In genomic region chr3:42123012-42123581, GRCh38 we compare ENCODE assay signal across 10 cellular contexts. TPM values are rescaled to one million over a fixed set of nuclear protein-coding genes. Genes with fewer than 3 reads are reported as not detected.
DNase-seq lines count a peak whose midpoint lies in the region; ATAC-seq and TF ChIP-seq lines count a peak whose summit lies in the region.
"Had no signal": no experiment of that assay in that cellular context is flagged by ENCODE, and none has a peak within 500 bp of the region (broad histone marks: within the 10 kb centered on the region; RNA-seq: fewer than 3 reads in every experiment).

No MANE protein-coding gene starts in this region.

- no peaks in the 10 kb centered on the region for H3K9me2 ChIP-seq in Karpas-422 (replicated peaks; ENCODE audit: insufficient read depth, low read length)

- H3K27ac Mint-ChIP-seq in stimulated activated naive B cell treated with anti-CD40 and anti-IgM and Interleukin-4, amounts not matched to agents 10 μg/mL and 1 μg/mL and 100 μg/mL, for 72 hours = peak overlapping the region; percentile 53

- 35 to 47% methylated on average over 8 of the region's 8 CpGs for WGBS in esophagus, 2 donors
- WGBS in tibial nerve, 2 donors = 70 to 74% methylated on average over 8 of the region's 8 CpGs

- no peaks in the 10 kb centered on the region for H4K20me1 ChIP-seq in Karpas-422 (ENCODE audit: insufficient read depth, low read depth, low read length)

- H3K9me3 Mint-ChIP-seq in stimulated activated naive B cell treated with anti-CD40 and anti-IgM and Interleukin-4, amounts not matched to agents 10 μg/mL and 1 μg/mL and 100 μg/mL, for 72 hours = no peaks in the 10 kb centered on the region

- H3K79me2 ChIP-seq in Karpas-422 (ENCODE audit: low read length) = peaks cover 84% of the 10 kb centered on the region

- H3K27me3 ChIP-seq in Karpas-422 (ENCODE audit: low read length) = no peaks in the 10 kb centered on the region
- H3K27me3 ChIP-seq in esophagus (ENCODE audit: control insufficient read depth in 1 of 2, insufficient read depth in 2 of 2, low read length in 2 of 2) = no peaks in the 10 kb centered on the region
- no peaks in the 10 kb centered on the region for H3K27me3 ChIP-seq in tibial nerve

- peak overlapping the region; percentile 8 to 43 for H3K4me3 Mint-ChIP-seq in stimulated activated naive B cell treated with anti-CD40 and anti-IgM and Interleukin-4, amounts not matched to agents 10 μg/mL and 1 μg/mL and 100 μg/mL, for 72 hours

- no peak for TF ChIP-seq EP300 in tibial nerve (IDR thresholded peaks at IDR 0.05)

- H3K9ac ChIP-seq in Karpas-422 (ENCODE audit: low read length) = peak overlapping the region; percentile 26

- DNase-seq in NCI-H2171 treated with DMSO at 0.1 percent for 48 hours (lab: John Stamatoyannopoulos, UW) (peak; percentile 47), NCI-H2171 (lab: John Stamatoyannopoulos, UW) (no peak), Karpas-422 (no peak), mucosa of gallbladder (ENCODE audit: low spot score) (no peak), anterior cingulate cortex (lab: John Stamatoyannopoulos, UW) (no peak), tibial nerve (ENCODE audit: low spot score in 2 of 2) (no peak)
- DNase-seq in stimulated activated naive B cell treated with anti-CD40 and anti-IgM and Interleukin-4, amounts not matched to agents 10 μg/mL and 1 μg/mL and 100 μg/mL, for 72 hours = no peak
- DNase-seq: activated CD4-positive, CD25-positive, alpha-beta regulatory T cell treated with anti-CD3 and anti-CD28 coated beads, Interleukin-2, amount 50 U/mL, for 72 hours had no signal

- H3K4me1 ChIP-seq in Karpas-422 (ENCODE audit: low read length) = peaks cover 68% of the 10 kb centered on the region
- H3K4me1 ChIP-seq in esophagus (ENCODE audit: control insufficient read depth in 2 of 2, insufficient read depth in 2 of 2, low read length in 1 of 2) = peaks cover 6 to 11% of the 10 kb centered on the region in 2 donors
- peaks cover 0 to 39% (median 6%) of the 10 kb centered on the region in 4 donors for H3K4me1 ChIP-seq in tibial nerve

- no peak for TF ChIP-seq POLR2A in tibial nerve (IDR thresholded peaks at IDR 0.05)

- H3K27ac ChIP-seq in Karpas-422 (ENCODE audit: low read length) = peak overlapping the region; percentile 62
- H3K27ac ChIP-seq in esophagus (ENCODE audit: low read depth in 2 of 2, low read length in 1 of 2) = peak overlapping the region; percentile 84 to 85
- peak overlapping the region in 1 of 4 donors; percentile 10 for H3K27ac ChIP-seq in tibial nerve
- H3K27ac ChIP-seq: HL-60 had no signal

- H3K27me3 Mint-ChIP-seq in stimulated activated naive B cell treated with anti-CD40 and anti-IgM and Interleukin-4, amounts not matched to agents 10 μg/mL and 1 μg/mL and 100 μg/mL, for 72 hours = no peaks in the 10 kb centered on the region

- no peak for TF ChIP-seq CTCF in tibial nerve (IDR thresholded peaks at IDR 0.05)

- H3K9me3 ChIP-seq in Karpas-422 (ENCODE audit: low read length) = no peaks in the 10 kb centered on the region
- H3K9me3 ChIP-seq in esophagus (ENCODE audit: control insufficient read depth in 2 of 2, insufficient read depth in 1 of 2, low read depth in 1 of 2, low read length in 1 of 2) = no peaks in the 10 kb centered on the region
- H3K9me3 ChIP-seq in tibial nerve = no peaks in the 10 kb centered on the region

- H3K36me3 Mint-ChIP-seq in stimulated activated naive B cell treated with anti-CD40 and anti-IgM and Interleukin-4, amounts not matched to agents 10 μg/mL and 1 μg/mL and 100 μg/mL, for 72 hours = peaks cover 51 to 65% of the 10 kb centered on the region in 2 donors

- peaks cover 52 to 82% of the 10 kb centered on the region in 2 donors for H3K4me1 Mint-ChIP-seq in stimulated activated naive B cell treated with anti-CD40 and anti-IgM and Interleukin-4, amounts not matched to agents 10 μg/mL and 1 μg/mL and 100 μg/mL, for 72 hours

- peak; percentile 47 to 49 for ATAC-seq in stimulated activated naive B cell treated with anti-CD40 and anti-IgM and Interleukin-4, amounts not matched to agents 10 μg/mL and 1 μg/mL and 100 μg/mL, for 72 hours (replicated peaks)

- no peak overlapping the region for H3K4me2 ChIP-seq in Karpas-422 (ENCODE audit: low read depth, low read length, poor library complexity, severe bottlenecking)

- no peak overlapping the region for H3K4me3 ChIP-seq in Karpas-422 (ENCODE audit: low read length)
- no peak overlapping the region for H3K4me3 ChIP-seq in esophagus (ENCODE audit: low read depth in 1 of 2, low read length in 2 of 2)
- H3K4me3 ChIP-seq in tibial nerve = no peak overlapping the region

- H3K36me3 ChIP-seq in Karpas-422 (ENCODE audit: insufficient read depth, low read length) (0 out of 2 replicates have a peak, but pooled peaks cover 16% of the 10 kb centered on the region), esophagus (ENCODE audit: control insufficient read depth in 2 of 2, insufficient read depth in 2 of 2, low read length in 1 of 2) (peaks cover 2 to 3% of the 10 kb centered on the region in 2 donors), tibial nerve (peaks cover 0 to 30% (median 0%) of the 10 kb centered on the region in 3 donors)

- H2AFZ ChIP-seq in Karpas-422 (ENCODE audit: low read length) = no peak overlapping the region

RNA-seq across cellular contexts. Expression of gene TRAK1, which starts 31.9 kb away (rescaled TPM):
- total RNA-seq in Karpas-422 (2014; rRNA removed; shearing (Covaris generic); ENCODE audit: low replicate concordance) = 72.8 and 115 TPM in 2 replicates
- 10 to 100 TPM; 12.2 to 21.4 TPM for polyA plus RNA-seq in esophagus
- total RNA-seq in mucosa of gallbladder = 101 TPM
- total RNA-seq in tibial nerve = 10 to 100 TPM; 28.6 to 68.1 (median 35.5) TPM
